ENCODE assay signal across 35 cellular contexts in the genomic region with DNA sequence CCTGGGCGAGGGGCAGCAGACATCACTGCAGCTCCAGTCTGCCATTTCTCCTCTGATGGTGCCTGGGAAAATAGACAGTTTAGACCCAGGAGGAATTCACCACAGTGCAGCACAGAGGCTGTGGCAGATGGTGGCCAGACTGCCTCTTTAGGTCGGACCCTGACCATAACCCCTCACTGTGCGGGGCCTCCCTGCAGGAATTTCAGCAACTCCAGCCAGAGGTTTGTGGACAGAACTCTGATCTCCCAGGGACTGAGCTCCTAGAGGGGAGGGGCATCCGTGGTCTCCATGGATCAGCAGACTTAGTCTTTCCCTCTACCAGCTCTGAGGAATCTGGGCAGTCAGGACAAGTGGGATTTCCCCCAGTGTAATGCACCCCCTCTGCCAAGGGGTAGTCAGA.
"Had no signal": no experiment of that assay in that cellular context is flagged by ENCODE, and none has a peak within 500 bp of the region (broad histone marks: within the 10 kb centered on the region; RNA-seq: fewer than 3 reads in every experiment).

No MANE protein-coding gene starts in this region.

- DNase-seq: activated CD4-positive, alpha-beta memory T cell treated with anti-CD3 and anti-CD28 coated beads for 36 hours; activated CD4-positive, CD25-positive, alpha-beta regulatory T cell treated with anti-CD3 and anti-CD28 coated beads, Interleukin-2, amount 50 U/mL, for 72 hours; activated CD8-positive, alpha-beta memory T cell treated with anti-CD3 and anti-CD28 coated beads, Interleukin-2, amount 50 U/mL, for 4 hours; activated gamma-delta T cell; activated naive CD4-positive, alpha-beta T cell treated with anti-CD3 and anti-CD28 coated beads, Interleukin-2, amount 10 ng/mL, durations not matched to agents 7 days and 5 days; activated T-cell treated with anti-CD3 and anti-CD28 coated beads, Interleukin-2, amount 50 U/mL, for 24 hours; amniotic stem cell; effector CD4-positive, alpha-beta T cell; esophagus squamous epithelium; foreskin melanocyte; islet precursor cell; left cardiac atrium; lower lobe of right lung; mesenchymal stem cell; sigmoid colon; stimulated activated CD4-positive, alpha-beta T cell treated with anti-CD3 and anti-CD28 coated beads, Interleukin-1b, Interleukin-23, amount 100 ng/mL, for 48 hours; stimulated activated CD4-positive, alpha-beta T cell treated with anti-CD3 and anti-CD28 coated beads, Interleukin-4, amount 100 ng/mL, for 4 hours; stimulated activated CD8-positive, alpha-beta memory T cell treated with anti-CD3 and anti-CD28 coated beads, Interleukin-4, amount 100 ng/mL, for 48 hours; stimulated activated naive CD8-positive, alpha-beta T cell treated with anti-CD3 and anti-CD28 coated beads, Interleukin-15, amount 100 ng/mL, for 72 hours; substantia nigra; SW 1271; T-helper 9 cell had no signal

- H3K4me2 ChIP-seq: hepatocyte, smooth muscle cell had no signal

- H3K9me3 ChIP-seq: esophagus squamous epithelium, lower lobe of right lung, neutrophil, sigmoid colon, vagina had no signal

- H3K36me3 ChIP-seq: esophagus squamous epithelium, lower lobe of right lung, neutrophil, sigmoid colon, vagina had no signal

- H3K27ac ChIP-seq: epithelial cell of prostate, esophagus squamous epithelium, hepatocyte, lower lobe of right lung, neutrophil, sigmoid colon, vagina, VCaP had no signal

- ATAC-seq: left cardiac atrium; lower lobe of right lung; natural killer cell treated with Interleukin-12 subunit alpha and Interleukin-12 subunit beta and Interleukin-15 and Interleukin-18, amount 100 ng/mL, for 72 hours; stimulated activated naive CD8-positive, alpha-beta T cell treated with anti-CD3 and anti-CD28 coated beads, Interleukin-15, amount 100 ng/mL, for 72 hours had no signal

- H3K4me1 Mint-ChIP-seq: activated CD4-positive, alpha-beta T cell treated with anti-CD3 and anti-CD28 coated beads, Interleukin-2, amount 10 ng/mL, durations not matched to agents 24 days and 14 days; activated naive CD4-positive, alpha-beta T cell treated with anti-CD3 and anti-CD28 coated beads, Interleukin-2, amount 10 ng/mL, durations not matched to agents 7 days and 5 days; central memory CD8-positive, alpha-beta T cell; stimulated activated naive CD8-positive, alpha-beta T cell treated with anti-CD3 and anti-CD28 coated beads, Interleukin-15, amount 100 ng/mL, for 72 hours had no signal

- H3K36me3 Mint-ChIP-seq: type B pancreatic cell had no signal

- H3K4me3 ChIP-seq: esophagus squamous epithelium, hepatocyte, lower lobe of right lung, sigmoid colon, smooth muscle cell, vagina had no signal

- H3K4me3 Mint-ChIP-seq: activated CD4-positive, alpha-beta memory T cell treated with anti-CD3 and anti-CD28 coated beads for 36 hours; activated CD4-positive, alpha-beta T cell treated with anti-CD3 and anti-CD28 coated beads, Interleukin-2, amount 10 ng/mL, durations not matched to agents 24 days and 14 days; activated naive CD4-positive, alpha-beta T cell treated with anti-CD3 and anti-CD28 coated beads, Interleukin-2, amount 10 ng/mL, durations not matched to agents 7 days and 5 days; activated T-cell treated with anti-CD3 and anti-CD28 coated beads, Interleukin-2, amount 50 U/mL, for 24 hours; central memory CD8-positive, alpha-beta T cell; dendritic cell treated with granulocyte-macrophage colony-stimulating factor and Interleukin-4, amounts not matched to agents 40 ng/mL and 50 ng/mL, for 4 days; natural killer cell treated with Interleukin-12 subunit alpha and Interleukin-12 subunit beta and Interleukin-15 and Interleukin-18, amount 100 ng/mL, for 72 hours; stimulated activated naive CD8-positive, alpha-beta T cell treated with anti-CD3 and anti-CD28 coated beads, Interleukin-15, amount 100 ng/mL, for 72 hours; T-helper 1 cell treated with Interleukin-12 subunit alpha and Interleukin-12 subunit beta and Interleukin-4 antibody, amounts not matched to agents 30 μg/mL and 1 μg/mL, for 36 hours; type B pancreatic cell had no signal

- H3K27ac Mint-ChIP-seq: activated CD4-positive, alpha-beta memory T cell treated with anti-CD3 and anti-CD28 coated beads for 36 hours; activated CD4-positive, alpha-beta T cell treated with anti-CD3 and anti-CD28 coated beads, Interleukin-2, amount 10 ng/mL, durations not matched to agents 24 days and 14 days; activated naive CD4-positive, alpha-beta T cell treated with anti-CD3 and anti-CD28 coated beads, Interleukin-2, amount 10 ng/mL, durations not matched to agents 7 days and 5 days; activated T-cell treated with anti-CD3 and anti-CD28 coated beads, Interleukin-2, amount 50 U/mL, for 24 hours; natural killer cell treated with Interleukin-12 subunit alpha and Interleukin-12 subunit beta and Interleukin-15 and Interleukin-18, amount 100 ng/mL, for 72 hours; stimulated activated naive CD8-positive, alpha-beta T cell treated with anti-CD3 and anti-CD28 coated beads, Interleukin-15, amount 100 ng/mL, for 72 hours; T-helper 1 cell treated with Interleukin-12 subunit alpha and Interleukin-12 subunit beta and Interleukin-4 antibody, amounts not matched to agents 30 μg/mL and 1 μg/mL, for 36 hours; type B pancreatic cell had no signal

- H3K4me1 ChIP-seq: vagina had no signal

- H3K27me3 Mint-ChIP-seq: activated CD4-positive, alpha-beta memory T cell treated with anti-CD3 and anti-CD28 coated beads for 36 hours; activated CD4-positive, alpha-beta T cell treated with anti-CD3 and anti-CD28 coated beads, Interleukin-2, amount 10 ng/mL, durations not matched to agents 24 days and 14 days; activated naive CD4-positive, alpha-beta T cell treated with anti-CD3 and anti-CD28 coated beads, Interleukin-2, amount 10 ng/mL, durations not matched to agents 7 days and 5 days; activated T-cell treated with anti-CD3 and anti-CD28 coated beads, Interleukin-2, amount 50 U/mL, for 24 hours; central memory CD8-positive, alpha-beta T cell; stimulated activated memory B cell treated with anti-CD40 and anti-IgM and Interleukin-4, amounts not matched to agents 10 μg/mL and 1 μg/mL and 100 μg/mL, for 72 hours; stimulated activated naive CD8-positive, alpha-beta T cell treated with anti-CD3 and anti-CD28 coated beads, Interleukin-15, amount 100 ng/mL, for 72 hours; type B pancreatic cell had no signal

- H3K27me3 ChIP-seq: esophagus squamous epithelium, hepatocyte, neutrophil, sigmoid colon, vagina had no signal

- H2AFZ ChIP-seq: hepatocyte had no signal
